Comparison of ENCODE assay signal across 8 cellular contexts in the genomic region with DNA sequence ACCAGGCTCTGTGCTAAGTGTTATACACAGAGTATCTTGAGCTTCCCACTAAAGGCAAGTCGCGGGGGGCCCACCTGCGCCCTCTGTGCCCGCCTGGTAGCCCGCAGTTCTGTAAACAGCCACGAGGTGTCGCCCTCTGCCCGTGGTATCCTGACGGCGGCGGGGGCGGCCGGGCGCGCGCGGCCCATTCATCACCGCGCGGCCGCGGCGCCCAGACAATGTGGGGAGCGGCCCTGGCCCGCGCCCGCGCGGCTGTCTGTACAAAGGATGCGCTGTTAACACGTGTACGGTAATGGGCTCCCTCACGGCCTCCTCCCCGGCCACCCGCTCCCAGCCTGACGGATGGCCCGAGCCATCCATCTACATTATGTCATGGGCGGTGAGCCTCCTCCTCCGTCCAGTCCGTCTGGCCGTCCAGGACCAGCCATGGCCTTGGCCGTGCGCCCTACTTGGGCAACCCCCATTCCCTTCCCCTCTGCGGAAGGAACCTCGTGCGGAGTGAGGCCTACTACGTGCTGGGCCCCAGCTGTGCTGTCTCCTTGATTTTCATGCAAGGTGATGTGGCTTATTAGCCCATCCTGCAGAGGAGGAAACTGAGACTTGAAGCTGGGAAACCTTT.
DNase-seq lines count a peak whose midpoint lies in the region; ATAC-seq, FAIRE-seq and TF ChIP-seq lines count a peak whose summit lies in the region.

No MANE protein-coding gene starts in this region.

- no peaks in the 10 kb centered on the region for H3K27me3 ChIP-seq in upper lobe of left lung

- DNase-seq in GM12891 (ENCODE audit: insufficient read length, low spot score) (peak; percentile 57), NCI-H526 treated with DMSO at 0.1 percent for 48 hours (lab: John Stamatoyannopoulos, UW) (peak; percentile 11), germinal center (ENCODE audit: low spot score) (peak; percentile 81), omental fat pad (ENCODE audit: low spot score) (peak; percentile 48), upper lobe of left lung (peak; percentile 38 to 91)
- peak; percentile 47 for DNase-seq in activated T-helper 2 cell treated with anti-CD3 and anti-CD28 coated beads, Interferon-gamma antibody, Interleukin-2, Interleukin-4, amounts not matched to agents 10 μg/mL and 5 μg/mL and 100 μg/mL, durations not matched to agents 14 hours and 24 hours and 36 hours (ENCODE audit: low spot score)
- no peak for DNase-seq in effector CD8-positive, alpha-beta T cell (lab: John Stamatoyannopoulos, UW)

- peak overlapping the region in 2 of 4 donors; percentile 19 to 26 for H3K4me3 ChIP-seq in upper lobe of left lung

- H3K9me3 ChIP-seq in upper lobe of left lung: no peaks in the 10 kb centered on the region

- H3K4me3 Mint-ChIP-seq in activated T-helper 2 cell treated with anti-CD3 and anti-CD28 coated beads, Interferon-gamma antibody, Interleukin-2, Interleukin-4, amounts not matched to agents 10 μg/mL and 5 μg/mL and 100 μg/mL, durations not matched to agents 14 hours and 24 hours and 36 hours (ENCODE audit: low read depth): no peak overlapping the region

- peak in 2 of 3 donors; percentile 72 to 86 for TF ChIP-seq CTCF in omental fat pad (IDR thresholded peaks at IDR 0.05)
- peak; percentile 87 to 93 (median 90) for TF ChIP-seq CTCF in upper lobe of left lung (IDR thresholded peaks at IDR 0.05)

- 13 to 21% methylated on average over 40 to 43 of the region's 47 CpGs for whole genome bisulfite sequencing in upper lobe of left lung, 2 donors

- no peaks in the 10 kb centered on the region for H3K27me3 Mint-ChIP-seq in activated T-helper 2 cell treated with anti-CD3 and anti-CD28 coated beads, Interferon-gamma antibody, Interleukin-2, Interleukin-4, amounts not matched to agents 10 μg/mL and 5 μg/mL and 100 μg/mL, durations not matched to agents 14 hours and 24 hours and 36 hours (ENCODE audit: low read depth)

- intact Hi-C loops in activated T-helper 2 cell treated with anti-CD3 and anti-CD28 coated beads, Interferon-gamma antibody, Interleukin-2, Interleukin-4, amounts not matched to agents 10 μg/mL and 5 μg/mL and 100 μg/mL, durations not matched to agents 14 hours and 24 hours and 36 hours (cut with micrococcal nuclease): no loop called here

- FAIRE-seq in GM12891 (lab: Jason Lieb, UNC): peak; percentile 40

- H3K36me3 ChIP-seq in upper lobe of left lung: no peaks in the 10 kb centered on the region

- peaks cover 0 to 3% (median 0%) of the 10 kb centered on the region in 4 donors for H3K4me1 ChIP-seq in upper lobe of left lung

- no peak overlapping the region for H3K27ac Mint-ChIP-seq in activated T-helper 2 cell treated with anti-CD3 and anti-CD28 coated beads, Interferon-gamma antibody, Interleukin-2, Interleukin-4, amounts not matched to agents 10 μg/mL and 5 μg/mL and 100 μg/mL, durations not matched to agents 14 hours and 24 hours and 36 hours

- TF ChIP-seq POLR2A in GM12891 (IDR thresholded peaks at IDR 0.05; ENCODE audit: low read depth, low read length) (no peak), upper lobe of left lung (IDR thresholded peaks at IDR 0.05) (no peak)

- no peaks in the 10 kb centered on the region for H3K9me3 Mint-ChIP-seq in activated T-helper 2 cell treated with anti-CD3 and anti-CD28 coated beads, Interferon-gamma antibody, Interleukin-2, Interleukin-4, amounts not matched to agents 10 μg/mL and 5 μg/mL and 100 μg/mL, durations not matched to agents 14 hours and 24 hours and 36 hours

- H3K36me3 Mint-ChIP-seq in activated T-helper 2 cell treated with anti-CD3 and anti-CD28 coated beads, Interferon-gamma antibody, Interleukin-2, Interleukin-4, amounts not matched to agents 10 μg/mL and 5 μg/mL and 100 μg/mL, durations not matched to agents 14 hours and 24 hours and 36 hours (ENCODE audit: low read depth): peaks cover 4% of the 10 kb centered on the region

- H3K27ac ChIP-seq in upper lobe of left lung: no peak overlapping the region

- ATAC-seq in omental fat pad (ENCODE audit: low FRiP score): peak; percentile 85
- peak; percentile 15 to 93 for ATAC-seq in upper lobe of left lung (ENCODE audit: low FRiP score in 2 of 2)
- no peak for ATAC-seq in GM18868 (IDR thresholded peaks at IDR 0.05; ENCODE audit: unreplicated experiment)

- TF ChIP-seq EP300 in upper lobe of left lung (IDR thresholded peaks at IDR 0.05): no peak

- peaks cover 2% of the 10 kb centered on the region for H3K4me1 Mint-ChIP-seq in activated T-helper 2 cell treated with anti-CD3 and anti-CD28 coated beads, Interferon-gamma antibody, Interleukin-2, Interleukin-4, amounts not matched to agents 10 μg/mL and 5 μg/mL and 100 μg/mL, durations not matched to agents 14 hours and 24 hours and 36 hours (ENCODE audit: low read depth)

TF ChIP-seq in GM12891, 5 proteins besides CTCF, POLR2A, EP300 and RAD21:
- TF ChIP-seq POLR2AphosphoS5 (IDR thresholded peaks at IDR 0.05; ENCODE audit: low read depth, low read length) (no peak), PAX5 (IDR thresholded peaks at IDR 0.05; ENCODE audit: insufficient read depth, low read length, severe bottlenecking) (no peak), POU2F2 (IDR thresholded peaks at IDR 0.05; ENCODE audit: low read depth, low read length) (no peak), SPI1 (IDR thresholded peaks at IDR 0.05; ENCODE audit: low read depth, low read length) (no peak), TAF1 (IDR thresholded peaks at IDR 0.05; ENCODE audit: low read depth, low read length) (no peak)
